27 cellular contexts compared by ENCODE assay signal in genomic region chrX:6292599-6292998, GRCh38.
DNase-seq lines count a peak whose midpoint lies in the region; ATAC-seq and TF ChIP-seq lines count a peak whose summit lies in the region.
"Had no signal": no experiment of that assay in that cellular context is flagged by ENCODE, and none has a peak within 500 bp of the region (broad histone marks: within the 10 kb centered on the region; RNA-seq: fewer than 3 reads in every experiment).

No MANE protein-coding gene starts in this region.

- H3K9ac ChIP-seq in H9 (ENCODE audit: extremely low read depth, insufficient read length, low read length) (no peak overlapping the region), mesendoderm (ENCODE audit: low read length) (no peak overlapping the region)
- H3K9ac ChIP-seq: GM23248 had no signal

- no peak overlapping the region for H2BK15ac ChIP-seq in H9 (ENCODE audit: low read depth, low read length)
- no peak overlapping the region for H2BK15ac ChIP-seq in mesendoderm (replicated peaks; ENCODE audit: low read depth)

- H3K56ac ChIP-seq in H9 (ENCODE audit: insufficient read length, low read depth, low read length) (no peak overlapping the region), mesendoderm (ENCODE audit: low read length) (no peak overlapping the region)

- no CpG with 5 or more reads among the region's 3 CpGs for WGBS in H9 (ENCODE audit: extremely low coverage, insufficient read length, low lambda C conversion rate)
- WGBS in mesendoderm (ENCODE audit: extremely low coverage, insufficient coverage, low lambda C conversion rate) = no CpG with 5 or more reads among the region's 3 CpGs

- ATAC-seq in GM19452 (IDR thresholded peaks at IDR 0.05; ENCODE audit: unreplicated experiment) (no peak), GM21786 (IDR thresholded peaks at IDR 0.05; ENCODE audit: unreplicated experiment) (no peak)
- ATAC-seq: activated CD4-positive, alpha-beta T cell treated with anti-CD3 and anti-CD28 coated beads for 36 hours; body of pancreas; heart right ventricle; naive thymus-derived CD4-positive, alpha-beta T cell had no signal

- H3K14ac ChIP-seq in H9 (ENCODE audit: insufficient read depth, low read length) = no peak overlapping the region; the same call in 1 of the 2 replicates

- intact Hi-C loops in dorsolateral prefrontal cortex (cut with DNase I) = no loop called here

- H2BK5ac ChIP-seq in H9 (ENCODE audit: insufficient read length, low read length) = no peak overlapping the region
- no peak overlapping the region for H2BK5ac ChIP-seq in mesendoderm (ENCODE audit: low read length)

- H3K27me3 Mint-ChIP-seq in H9 (ENCODE audit: low read depth) = no peaks in the 10 kb centered on the region
- H3K27me3 Mint-ChIP-seq in nephron progenitor cell (ENCODE audit: low read depth, poor library complexity) = peaks cover 5% of the 10 kb centered on the region
- H3K27me3 Mint-ChIP-seq: naive thymus-derived CD4-positive, alpha-beta T cell had no signal

- H3K79me1 ChIP-seq in H9 (ENCODE audit: insufficient read depth, low read depth, low read length, poor library complexity, severe bottlenecking) (no peaks in the 10 kb centered on the region), mesendoderm (ENCODE audit: low read length) (no peaks in the 10 kb centered on the region)

- no peak overlapping the region for H2BK12ac ChIP-seq in H9 (ENCODE audit: insufficient read length, low read depth, low read length)

- no peak overlapping the region for H2BK120ac ChIP-seq in H9 (ENCODE audit: low read depth, low read length, poor library complexity, severe bottlenecking)
- no peak overlapping the region for H2BK120ac ChIP-seq in mesendoderm (ENCODE audit: low read depth, low read length)

- H3K27ac ChIP-seq in H9 (ENCODE audit: insufficient read length, low read depth, low read length) (no peak overlapping the region), mesendoderm (ENCODE audit: low read depth, low read length) (no peak overlapping the region), dorsolateral prefrontal cortex (no peak overlapping the region)
- H3K27ac ChIP-seq: body of pancreas, GM23248, heart right ventricle, HL-60, ovary, Peyer's patch, right atrium auricular region, SJCRH30, spleen had no signal

- no peak overlapping the region for H4K8ac ChIP-seq in H9 (replicated peaks; ENCODE audit: insufficient read length, low read depth, low read length)
- no peak overlapping the region for H4K8ac ChIP-seq in mesendoderm (ENCODE audit: low read depth, low read length)

- H3K9me3 Mint-ChIP-seq in H9 (peaks cover 0 to under 1% of the 10 kb centered on the region in 2 experiments; a peak in 3 of 5 replicates), nephron progenitor cell (no peaks in the 10 kb centered on the region)

- no peaks in the 10 kb centered on the region for H3K79me2 ChIP-seq in H9 (ENCODE audit: insufficient read depth, low read length)
- no peaks in the 10 kb centered on the region for H3K79me2 ChIP-seq in mesendoderm (ENCODE audit: control insufficient read depth, insufficient read depth, low read length)

- no peak overlapping the region for H4K5ac ChIP-seq in H9 (ENCODE audit: insufficient read length, low read depth, low read length)
- H4K5ac ChIP-seq in mesendoderm (ENCODE audit: low read length) = no peak overlapping the region

- H3K23me2 ChIP-seq in H9 (ENCODE audit: insufficient read length, low read depth, low read length, poor library complexity, severe bottlenecking) = no peaks in the 10 kb centered on the region

- TF ChIP-seq CTCF in H9 (conservative IDR thresholded peaks at IDR 0.05) = peak; percentile 67
- peak; percentile 42 for TF ChIP-seq CTCF in nephron progenitor cell (IDR thresholded peaks at IDR 0.05)
- no peak for TF ChIP-seq CTCF in dorsolateral prefrontal cortex (IDR thresholded peaks at IDR 0.05 in 54 of 56, conservative IDR thresholded peaks at IDR 0.05 in 2 of 56; ENCODE audit: low read depth in 1 of 56, partially characterized antibody in 56 of 56)

- H3K4me1 Mint-ChIP-seq in H9 = peaks cover 6 to 7% of the 10 kb centered on the region in 2 experiments
- no peaks in the 10 kb centered on the region for H3K4me1 Mint-ChIP-seq in nephron progenitor cell
- H3K4me1 Mint-ChIP-seq: activated CD4-positive, alpha-beta T cell treated with anti-CD3 and anti-CD28 coated beads for 36 hours; naive thymus-derived CD4-positive, alpha-beta T cell had no signal

- no peak overlapping the region for H4K91ac ChIP-seq in H9 (ENCODE audit: insufficient read length, low read depth, low read length)

- no peak overlapping the region for H3K23ac ChIP-seq in H9 (ENCODE audit: insufficient read length, low read depth, low read length)
- no peak overlapping the region for H3K23ac ChIP-seq in mesendoderm (ENCODE audit: low read length)

- H3K18ac ChIP-seq in H9 (ENCODE audit: insufficient read length, low read depth, low read length) = no peak overlapping the region
- no peak overlapping the region for H3K18ac ChIP-seq in mesendoderm (ENCODE audit: low read length)

- H3K4me2 ChIP-seq in H9 (ENCODE audit: insufficient read depth, insufficient read length, low read length) (no peak overlapping the region), mesendoderm (ENCODE audit: low read length) (no peak overlapping the region)

- H3K36me3 Mint-ChIP-seq in H9 (ENCODE audit: insufficient read depth in 1 of 3, low read depth in 3 of 3) = peaks cover 0 to 2% (median 0%) of the 10 kb centered on the region in 3 experiments; a peak in 1 of 7 replicates
- no peaks in the 10 kb centered on the region for H3K36me3 Mint-ChIP-seq in nephron progenitor cell (ENCODE audit: low read depth)
- H3K36me3 Mint-ChIP-seq: naive thymus-derived CD4-positive, alpha-beta T cell had no signal

- peak; percentile 26 for DNase-seq in ELF-1 (ENCODE audit: low read depth, low spot score)
- DNase-seq in H9 = peak; percentile 28
- DNase-seq in RPMI8226 = peak; percentile 5
- no peak for DNase-seq in nephron progenitor cell
- no peak for DNase-seq in mesendoderm
- no peak for DNase-seq in dorsolateral prefrontal cortex
- DNase-seq: ACHN; activated CD4-positive, alpha-beta T cell treated with anti-CD3 and anti-CD28 coated beads for 36 hours; activated naive CD4-positive, alpha-beta T cell; activated T-cell treated with anti-CD3 and anti-CD28 coated beads, Interleukin-2, amount 50 U/mL, for 48 hours; body of pancreas; GM23248; heart right ventricle; naive thymus-derived CD4-positive, alpha-beta T cell; NCI-H1092; NCI-H187 treated with DMSO at 0.1 percent for 48 hours; NCI-H2227 treated with DMSO at 0.1 percent for 48 hours; ovary; Peyer's patch; spleen; stimulated activated CD4-positive, alpha-beta T cell treated with anti-CD3 and anti-CD28 coated beads, Interleukin-4, amount 100 ng/mL, for 4 hours; stimulated activated naive CD4-positive, alpha-beta T cell had no signal

- H3K27me3 ChIP-seq in H9 (ENCODE audit: insufficient read depth, low read length) (no peaks in the 10 kb centered on the region), mesendoderm (ENCODE audit: insufficient read depth, low read length, poor library complexity) (no peaks in the 10 kb centered on the region), dorsolateral prefrontal cortex (peaks cover 0 to 15% (median 0%) of the 10 kb centered on the region in 45 donors)
- H3K27me3 ChIP-seq: body of pancreas, heart right ventricle, ovary, Peyer's patch, right atrium auricular region, SJCRH30, spleen had no signal

- H3K4me3 Mint-ChIP-seq in H9 (no peak overlapping the region), nephron progenitor cell (no peak overlapping the region)
- H3K4me3 Mint-ChIP-seq: activated CD4-positive, alpha-beta T cell treated with anti-CD3 and anti-CD28 coated beads for 36 hours; naive thymus-derived CD4-positive, alpha-beta T cell had no signal

- no peaks in the 10 kb centered on the region for H3K9me3 ChIP-seq in H9 (ENCODE audit: control insufficient read depth, low read depth, low read length)
- H3K9me3 ChIP-seq: body of pancreas, heart right ventricle, ovary, Peyer's patch, right atrium auricular region, SJCRH30, spleen had no signal

- peak overlapping the region; percentile 100 for H2AFZ ChIP-seq in H9 (ENCODE audit: low read length)
- H2AFZ ChIP-seq: GM23248 had no signal

- H2AK5ac ChIP-seq in H9 (ENCODE audit: insufficient read length, low read length) (no peak overlapping the region), mesendoderm (ENCODE audit: low read length) (no peak overlapping the region)

- no peak overlapping the region for H3T11ph ChIP-seq in H9 (ENCODE audit: low read length)

- no peaks in the 10 kb centered on the region for H3K36me3 ChIP-seq in mesendoderm (ENCODE audit: control insufficient read depth, insufficient read depth, low read length)
- H3K36me3 ChIP-seq: heart right ventricle, ovary, Peyer's patch, right atrium auricular region, SJCRH30, spleen had no signal

- H2BK20ac ChIP-seq in H9 (ENCODE audit: low read depth, low read length, poor library complexity, severe bottlenecking) = no peak overlapping the region

- no peaks in the 10 kb centered on the region for H3K4me1 ChIP-seq in H9 (ENCODE audit: insufficient read depth, low read length)
- H3K4me1 ChIP-seq in mesendoderm (ENCODE audit: control insufficient read depth, low read depth, low read length) = no peaks in the 10 kb centered on the region
- H3K4me1 ChIP-seq: body of pancreas, heart right ventricle, Peyer's patch, right atrium auricular region, SJCRH30, spleen had no signal

- no peak overlapping the region for H3K4me3 ChIP-seq in mesendoderm (ENCODE audit: low read length)
- H3K4me3 ChIP-seq in dorsolateral prefrontal cortex = no peak overlapping the region
- H3K4me3 ChIP-seq: body of pancreas, GM23248, heart right ventricle, ovary, Peyer's patch, right atrium auricular region, SJCRH30, spleen had no signal

- H3K27ac Mint-ChIP-seq in H9 (peak overlapping the region in 2 of 3 experiments; percentile 4 to 61; a peak in 1 of 7 replicates), nephron progenitor cell (no peak overlapping the region)
- H3K27ac Mint-ChIP-seq: activated CD4-positive, alpha-beta T cell treated with anti-CD3 and anti-CD28 coated beads for 36 hours; naive thymus-derived CD4-positive, alpha-beta T cell had no signal

- H3K4ac ChIP-seq in H9 (ENCODE audit: low read depth, low read length) = no peak overlapping the region
- H3K4ac ChIP-seq in mesendoderm (ENCODE audit: low read depth, low read length) = no peak overlapping the region

- no peaks in the 10 kb centered on the region for H4K20me1 ChIP-seq in H9 (ENCODE audit: control insufficient read depth, insufficient read depth, insufficient read length)

Comparison
In these comparisons a context has a peak if more than half of its experiments do, and no peak if none do; other contexts are left out.
1. DNase-seq: peak in ELF-1 (single experiment), H9 (single experiment) and RPMI8226 (single experiment); none in nephron progenitor cell (single experiment), mesendoderm (single experiment) and dorsolateral prefrontal cortex (0 of 10).
2. CTCF ChIP-seq: peak in H9 (single experiment) and nephron progenitor cell (single experiment); none in dorsolateral prefrontal cortex (0 of 56).